Comparison of ENCODE assay signal across 16 cellular contexts in the genomic region with DNA sequence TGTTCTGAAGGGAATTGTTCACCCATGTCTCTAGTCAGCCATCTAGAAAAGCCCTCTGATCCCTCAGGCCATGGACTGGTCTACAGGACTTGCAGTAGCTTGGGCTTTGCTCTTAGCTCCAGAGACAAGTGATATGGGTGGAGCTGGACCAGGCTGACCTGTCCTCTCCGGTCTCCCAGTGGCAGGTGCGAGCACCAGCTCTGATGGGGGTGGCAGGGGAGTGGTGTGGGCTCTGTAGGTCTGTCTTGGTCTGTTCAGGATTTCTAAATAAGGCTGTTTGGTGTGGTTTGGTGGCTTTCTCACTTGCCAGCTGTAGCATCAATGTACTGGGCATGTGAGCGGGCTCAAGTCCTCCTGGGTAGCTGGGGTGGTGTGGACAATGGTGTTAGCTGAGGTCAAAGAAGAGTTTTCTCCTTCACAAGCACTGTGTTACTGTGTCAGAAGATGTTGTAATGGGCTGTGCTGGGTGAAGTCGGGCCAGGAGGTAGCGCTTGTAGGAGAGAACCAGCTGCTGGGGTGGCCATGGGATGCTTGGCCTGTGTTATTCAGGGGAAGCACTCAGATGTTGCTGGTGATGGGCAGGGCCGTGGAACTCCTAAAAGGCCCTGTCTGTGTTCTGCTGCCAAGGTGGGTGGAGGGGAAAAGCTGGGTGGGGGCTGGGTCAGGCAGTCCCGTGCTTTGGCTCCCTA. TPM values are rescaled to one million over a fixed set of nuclear protein-coding genes. Genes with fewer than 3 reads are reported as not detected.
DNase-seq lines count a peak whose midpoint lies in the region; ATAC-seq and TF ChIP-seq lines count a peak whose summit lies in the region.
"Had no signal": no experiment of that assay in that cellular context is flagged by ENCODE, and none has a peak within 500 bp of the region (broad histone marks: within the 10 kb centered on the region; RNA-seq: fewer than 3 reads in every experiment).

No MANE protein-coding gene starts in this region.

- no peak overlapping the region for H3K9ac ChIP-seq in neuronal stem cell (ENCODE audit: low read depth, low read length, poor library complexity)

- no peak overlapping the region for H3K4me3 Mint-ChIP-seq in activated naive CD4-positive, alpha-beta T cell treated with anti-CD3 and anti-CD28 coated beads for 36 hours
- H3K4me3 Mint-ChIP-seq: memory B cell had no signal

- H3K14ac ChIP-seq in neuronal stem cell (ENCODE audit: low read length), result no peak overlapping the region

- ATAC-seq in GM21528 (IDR thresholded peaks at IDR 0.05; ENCODE audit: low FRiP score, unreplicated experiment), result no peak

- no peaks in the 10 kb centered on the region for H3K36me3 Mint-ChIP-seq in activated naive CD4-positive, alpha-beta T cell treated with anti-CD3 and anti-CD28 coated beads for 36 hours (ENCODE audit: low read depth)
- H3K36me3 Mint-ChIP-seq: memory B cell had no signal

- no peak overlapping the region for H2BK5ac ChIP-seq in neuronal stem cell (ENCODE audit: low read length)

- peak overlapping the region; percentile 8 for H2AK5ac ChIP-seq in neuronal stem cell (ENCODE audit: low read depth, low read length)

- H3K79me1 ChIP-seq in neuronal stem cell (ENCODE audit: low read depth, low read length), result no peaks in the 10 kb centered on the region

- CTCF ChIA-PET in activated naive CD4-positive, alpha-beta T cell treated with anti-CD3 and anti-CD28 coated beads for 36 hours (lab: Charles Lee), result no interaction called here

- no peak for TF ChIP-seq CTCF in left ventricle myocardium inferior (IDR thresholded peaks at IDR 0.05; ENCODE audit: borderline replicate concordance)
- TF ChIP-seq CTCF in dorsolateral prefrontal cortex (IDR thresholded peaks at IDR 0.05 in 54 of 56, conservative IDR thresholded peaks at IDR 0.05 in 2 of 56; ENCODE audit: low read depth in 1 of 56, partially characterized antibody in 56 of 56), result no peak

- intact Hi-C loops in left ventricle myocardium inferior (cut with micrococcal nuclease), result no loop called here
- intact Hi-C loops in cardiac septum (cut with DNase I), result no loop called here
- intact Hi-C loops in dorsolateral prefrontal cortex (cut with DNase I), result no loop called here
- intact Hi-C loops in activated naive CD4-positive, alpha-beta T cell treated with anti-CD3 and anti-CD28 coated beads for 36 hours (cut with micrococcal nuclease), result no loop called here

- H3K27ac ChIP-seq in left ventricle myocardium inferior (replicated peaks), result no peak overlapping the region
- H3K27ac ChIP-seq in dorsolateral prefrontal cortex, result peak overlapping the region in 2 of 59 donors; percentile 24 to 41
- H3K27ac ChIP-seq in neuronal stem cell (replicated peaks; ENCODE audit: low read length), result no peak overlapping the region

- DNase-seq in left ventricle myocardium inferior (no peak), cardiac septum (ENCODE audit: low spot score) (no peak), dorsolateral prefrontal cortex (no peak), neuronal stem cell (ENCODE audit: low spot score) (no peak), MG63 (no peak)
- DNase-seq in activated naive CD4-positive, alpha-beta T cell treated with anti-CD3 and anti-CD28 coated beads for 36 hours, result no peak
- no peak for DNase-seq in stimulated activated CD4-positive, alpha-beta T cell treated with anti-CD3 and anti-CD28 coated beads, Interleukin-12 subunit alpha, Interleukin-12 subunit beta, amount 100 ng/mL, for 4 hours
- DNase-seq: activated gamma-delta T cell; glutamatergic neuron; NCI-H187; stimulated activated CD4-positive, alpha-beta T cell treated with anti-CD3 and anti-CD28 coated beads, Interleukin-4, amount 100 ng/mL, for 1 hour had no signal

- no CpG with 5 or more reads among the region's 7 CpGs for WGBS in neuronal stem cell (ENCODE audit: extremely low coverage in 2 of 2, insufficient read length in 2 of 2, insufficient replicate concordance in 1 of 2), 2 donors

- H3K27ac Mint-ChIP-seq in activated naive CD4-positive, alpha-beta T cell treated with anti-CD3 and anti-CD28 coated beads for 36 hours, result no peak overlapping the region
- H3K27ac Mint-ChIP-seq: memory B cell had no signal

- H2BK120ac ChIP-seq in neuronal stem cell (ENCODE audit: low read depth, low read length), result no peak overlapping the region

- peaks cover 25% of the 10 kb centered on the region for H3K9me3 ChIP-seq in left ventricle myocardium inferior (replicated peaks)
- peaks cover 3 to 12% of the 10 kb centered on the region in 2 donors for H3K9me3 ChIP-seq in neuronal stem cell (replicated peaks in 1 of 2; ENCODE audit: control insufficient read depth in 2 of 2, insufficient read depth in 1 of 2, low read depth in 1 of 2, low read length in 2 of 2)
- H3K9me3 ChIP-seq in MG63, result peaks cover 28% of the 10 kb centered on the region

- H3K4me3 ChIP-seq in left ventricle myocardium inferior, result peak overlapping the region; percentile 50
- H3K4me3 ChIP-seq in dorsolateral prefrontal cortex, result peak overlapping the region in 32 of 59 donors; percentile 16 to 63 (median 50)
- H3K4me3 ChIP-seq in neuronal stem cell (ENCODE audit: low read length in 2 of 2), result no peak overlapping the region
- no peak overlapping the region for H3K4me3 ChIP-seq in MG63

- no peak overlapping the region for H3K4me2 ChIP-seq in neuronal stem cell (ENCODE audit: insufficient read depth, low read length, poor library complexity, severe bottlenecking)

- peak overlapping the region; percentile 3 for H2BK15ac ChIP-seq in neuronal stem cell (ENCODE audit: low read length)

- H3K27me3 ChIP-seq in left ventricle myocardium inferior (ENCODE audit: low read depth), result peaks cover 14% of the 10 kb centered on the region
- no peaks in the 10 kb centered on the region for H3K27me3 ChIP-seq in dorsolateral prefrontal cortex
- no peaks in the 10 kb centered on the region for H3K27me3 ChIP-seq in neuronal stem cell (ENCODE audit: control insufficient read depth in 3 of 3, insufficient read depth in 3 of 3, low read depth in 1 of 3, low read length in 3 of 3)
- H3K27me3 ChIP-seq in MG63, result no peaks in the 10 kb centered on the region
- H3K27me3 ChIP-seq: esophagus muscularis mucosa, tibial nerve had no signal

- H3K18ac ChIP-seq in neuronal stem cell (ENCODE audit: low read length), result peak overlapping the region; percentile 90

- no peak overlapping the region for H3K4ac ChIP-seq in neuronal stem cell (ENCODE audit: low read length)

- H3K4me1 ChIP-seq in left ventricle myocardium inferior, result no peaks in the 10 kb centered on the region
- peaks cover 8 to 18% of the 10 kb centered on the region in 2 donors for H3K4me1 ChIP-seq in neuronal stem cell (ENCODE audit: control insufficient read depth in 2 of 2, insufficient read depth in 1 of 2, low read depth in 1 of 2, low read length in 2 of 2)

- peak overlapping the region; percentile 8 for H3K23ac ChIP-seq in neuronal stem cell (ENCODE audit: low read depth, low read length, poor library complexity)

- no peaks in the 10 kb centered on the region for H3K4me1 Mint-ChIP-seq in activated naive CD4-positive, alpha-beta T cell treated with anti-CD3 and anti-CD28 coated beads for 36 hours (ENCODE audit: low read depth)
- H3K4me1 Mint-ChIP-seq: memory B cell had no signal

- H3K9me3 Mint-ChIP-seq in activated naive CD4-positive, alpha-beta T cell treated with anti-CD3 and anti-CD28 coated beads for 36 hours, result peaks cover 14% of the 10 kb centered on the region

- H4K91ac ChIP-seq in neuronal stem cell (ENCODE audit: low read depth, low read length, poor library complexity), result no peak overlapping the region

- no peak overlapping the region for H2BK12ac ChIP-seq in neuronal stem cell (ENCODE audit: low read length)

- no peaks in the 10 kb centered on the region for H3K36me3 ChIP-seq in left ventricle myocardium inferior
- H3K36me3 ChIP-seq in neuronal stem cell (replicated peaks in 1 of 2; ENCODE audit: control insufficient read depth in 2 of 2, insufficient read depth in 2 of 2, low read length in 2 of 2), result no peaks in the 10 kb centered on the region
- no peaks in the 10 kb centered on the region for H3K36me3 ChIP-seq in MG63
- H3K36me3 ChIP-seq: esophagus muscularis mucosa, tibial nerve had no signal

- H3K27me3 Mint-ChIP-seq in activated naive CD4-positive, alpha-beta T cell treated with anti-CD3 and anti-CD28 coated beads for 36 hours (ENCODE audit: low read depth), result peaks cover 13% of the 10 kb centered on the region
- H3K27me3 Mint-ChIP-seq: memory B cell had no signal

- H4K8ac ChIP-seq in neuronal stem cell (ENCODE audit: low read depth, low read length), result no peak overlapping the region

- peak overlapping the region; percentile 93 for H2AFZ ChIP-seq in neuronal stem cell (ENCODE audit: low read length)

RNA-seq across cellular contexts. Expression of a gene that starts 16.9 kb away (rescaled TPM):
- total RNA-seq in left ventricle myocardium inferior, result 1.8 TPM
- 1.4 TPM for total RNA-seq in cardiac septum
- total RNA-seq in dorsolateral prefrontal cortex, result 1 to 10 TPM; 1.7 to 7.1 (median 3.1) TPM
- 18.8 TPM for polyA plus RNA-seq in neuronal stem cell (2013, experiment 1 of 2)
- 20.0 TPM for polyA plus RNA-seq in neuronal stem cell (2013, experiment 2 of 2)
- not detected for total RNA-seq in activated naive CD4-positive, alpha-beta T cell treated with anti-CD3 and anti-CD28 coated beads for 36 hours
- total RNA-seq in MG63 (2014; rRNA removed; shearing (Covaris generic); ENCODE audit: low replicate concordance), result 4.1 and 10.1 TPM in 2 replicates
- total RNA-seq: T-helper 2 cell treated with Interferon-gamma antibody and Interleukin-4, amounts not matched to agents 100 ng/mL and 5 ng/mL, for 36 hours had no signal

Comparison
In these comparisons a context has a peak if more than half of its experiments do, and no peak if none do; other contexts are left out.
1. H3K4me3 ChIP-seq: peak in left ventricle myocardium inferior (single experiment) and dorsolateral prefrontal cortex (32 of 59); none in neuronal stem cell (0 of 2) and MG63 (single experiment).